In genomic region chr20:309306-309840, GRCh38 we compare ENCODE assay signal across 9 cellular contexts. TPM values are rescaled to one million over a fixed set of nuclear protein-coding genes. Genes with fewer than 3 reads are reported as not detected.
DNase-seq lines count a peak whose midpoint lies in the region; ATAC-seq and TF ChIP-seq lines count a peak whose summit lies in the region.
"Had no signal": no experiment of that assay in that cellular context is flagged by ENCODE, and none has a peak within 500 bp of the region (broad histone marks: within the 10 kb centered on the region; RNA-seq: fewer than 3 reads in every experiment).

No MANE protein-coding gene starts in this region.

- DNase-seq in cardiac muscle cell (ENCODE audit: low read depth in 1 of 2, low spot score in 1 of 2) = peak; percentile 27 to 53
- DNase-seq in cardiac septum (ENCODE audit: low spot score) = no peak
- DNase-seq in astrocyte of the spinal cord (ENCODE audit: low read depth, low spot score) = no peak
- DNase-seq in memory B cell (ENCODE audit: low spot score in 2 of 2) = no peak
- no peak for DNase-seq in vagina (ENCODE audit: extremely low spot score in 2 of 2)
- DNase-seq in GM19240 (ENCODE audit: insufficient read length, low spot score) = no peak
- DNase-seq in mucosa of gallbladder (ENCODE audit: low spot score) = no peak
- DNase-seq in left lobe of liver (ENCODE audit: low spot score) = no peak

- intact Hi-C loops in cardiac septum (cut with DNase I) (no loop called here), vagina (cut with DNase I) (no loop called here)

- H3K27ac ChIP-seq in cardiac muscle cell (peak overlapping the region; percentile 97), vagina (peak overlapping the region; percentile 92)
- H3K27ac ChIP-seq: VCaP had no signal

- H3K27ac Mint-ChIP-seq in memory B cell = peak overlapping the region; percentile 51

- H3K4me1 ChIP-seq in cardiac muscle cell (ENCODE audit: low read depth) (peaks cover 14% of the 10 kb centered on the region), vagina (peaks cover 25% of the 10 kb centered on the region)

- H3K36me3 ChIP-seq in cardiac muscle cell = no peaks in the 10 kb centered on the region
- no peaks in the 10 kb centered on the region for H3K36me3 ChIP-seq in vagina

- peak overlapping the region; percentile 30 for H3K4me3 Mint-ChIP-seq in memory B cell

- no peaks in the 10 kb centered on the region for H3K36me3 Mint-ChIP-seq in memory B cell

- H3K4me3 ChIP-seq in cardiac muscle cell = peak overlapping the region; percentile 35
- H3K4me3 ChIP-seq in astrocyte of the spinal cord (ENCODE audit: low read depth, low read length) = peak overlapping the region; percentile 47
- H3K4me3 ChIP-seq in vagina = peak overlapping the region; percentile 24 to 41

- H3K9me3 ChIP-seq in cardiac muscle cell (ENCODE audit: low read depth) (no peaks in the 10 kb centered on the region), vagina (no peaks in the 10 kb centered on the region)

- H3K27me3 ChIP-seq in cardiac muscle cell (no peaks in the 10 kb centered on the region), vagina (no peaks in the 10 kb centered on the region)

- no peak for TF ChIP-seq POLR2A in vagina (IDR thresholded peaks at IDR 0.05)

- peaks cover 15% of the 10 kb centered on the region for H3K4me1 Mint-ChIP-seq in memory B cell

- H3K27me3 Mint-ChIP-seq in memory B cell = no peaks in the 10 kb centered on the region

- ATAC-seq in memory B cell (ENCODE audit: low read depth) = no peak
- ATAC-seq in left lobe of liver = no peak

- in situ Hi-C loops in astrocyte of the spinal cord (cut with HindIII; ENCODE audit: low sequenced_read_pairs) = no loop called here

- peaks cover 2% of the 10 kb centered on the region for H3K9me3 Mint-ChIP-seq in memory B cell

- TF ChIP-seq CTCF in cardiac muscle cell (IDR thresholded peaks at IDR 0.05; ENCODE audit: low read depth, low read length) (no peak), astrocyte of the spinal cord (IDR thresholded peaks at IDR 0.05; ENCODE audit: low read depth, low read length) (no peak), vagina (IDR thresholded peaks at IDR 0.05) (no peak)

RNA-seq across cellular contexts. Expression of gene ZCCHC3, which starts 12.0 kb away (rescaled TPM):
- total RNA-seq in cardiac muscle cell (49.9 and 63.8 TPM in 2 replicates), cardiac septum (10.4 TPM), vagina (13.8 TPM), mucosa of gallbladder (16.7 TPM), left lobe of liver (5.6 TPM)
- polyA plus RNA-seq in cardiac muscle cell = 43.7 and 53.1 TPM in 2 replicates

RNA-seq across cellular contexts. Expression of gene SOX12, which starts 16.0 kb away (rescaled TPM):
- total RNA-seq in cardiac muscle cell = 57.6 and 79.8 TPM in 2 replicates
- 41.9 and 49.9 TPM in 2 replicates for polyA plus RNA-seq in cardiac muscle cell
- 10.6 TPM for total RNA-seq in cardiac septum
- total RNA-seq in vagina = 4.4 TPM
- 17.5 TPM for total RNA-seq in mucosa of gallbladder
- total RNA-seq in left lobe of liver = 5.6 TPM

RNA-seq across cellular contexts. Expression of gene C20orf96, which starts 18.8 kb away (rescaled TPM):
- total RNA-seq in cardiac muscle cell (6.2 and 9.3 TPM in 2 replicates), cardiac septum (3.7 TPM), vagina (2.7 TPM), mucosa of gallbladder (10.6 TPM), left lobe of liver (2.0 TPM)
- polyA plus RNA-seq in cardiac muscle cell = 31.9 and 41.9 TPM in 2 replicates

RNA-seq across cellular contexts. Expression of gene NRSN2, which starts 37.5 kb away (rescaled TPM):
- 111 and 190 TPM in 2 replicates for total RNA-seq in cardiac muscle cell
- polyA plus RNA-seq in cardiac muscle cell = 135 and 170 TPM in 2 replicates
- total RNA-seq in cardiac septum = 23.9 TPM
- 21.6 TPM for total RNA-seq in vagina
- total RNA-seq in mucosa of gallbladder = 30.5 TPM
- 3.1 TPM for total RNA-seq in left lobe of liver

RNA-seq across cellular contexts. Expression of gene DEFB132, which starts 51.8 kb away (rescaled TPM):
- total RNA-seq in cardiac muscle cell (not detected in 2 replicates), cardiac septum (not detected), vagina (not detected), mucosa of gallbladder (not detected), left lobe of liver (0.15 TPM)
- polyA plus RNA-seq in cardiac muscle cell = not detected in 2 replicates

Comparison
In these comparisons a context has a peak if more than half of its experiments do, and no peak if none do; other contexts are left out.
1. DNase-seq: peak in cardiac muscle cell (2 of 2); none in cardiac septum (single experiment), astrocyte of the spinal cord (single experiment), memory B cell (0 of 2), vagina (0 of 2), GM19240 (single experiment), mucosa of gallbladder (single experiment) and left lobe of liver (single experiment).
2. Peak in every context shown above with its lines, with median percentiles within 50 percentile points of each other: H3K4me3 ChIP-seq.